In genomic region chr10:130108146-130108545, GRCh38 we compare ENCODE assay signal across 1 cellular context. TPM values are rescaled to one million over a fixed set of nuclear protein-coding genes. Genes with fewer than 3 reads are reported as not detected.
"Had no signal": no experiment of that assay in that cellular context is flagged by ENCODE, and none has a peak within 500 bp of the region (broad histone marks: within the 10 kb centered on the region; RNA-seq: fewer than 3 reads in every experiment).

No MANE protein-coding gene starts in this region.

RNA-seq across cellular contexts. Expression of gene C10orf143, which starts 2.5 kb away (rescaled TPM):
- total RNA-seq: skeletal muscle tissue had no signal
